Comparison of ENCODE assay signal across 22 cellular contexts in the genomic region with DNA sequence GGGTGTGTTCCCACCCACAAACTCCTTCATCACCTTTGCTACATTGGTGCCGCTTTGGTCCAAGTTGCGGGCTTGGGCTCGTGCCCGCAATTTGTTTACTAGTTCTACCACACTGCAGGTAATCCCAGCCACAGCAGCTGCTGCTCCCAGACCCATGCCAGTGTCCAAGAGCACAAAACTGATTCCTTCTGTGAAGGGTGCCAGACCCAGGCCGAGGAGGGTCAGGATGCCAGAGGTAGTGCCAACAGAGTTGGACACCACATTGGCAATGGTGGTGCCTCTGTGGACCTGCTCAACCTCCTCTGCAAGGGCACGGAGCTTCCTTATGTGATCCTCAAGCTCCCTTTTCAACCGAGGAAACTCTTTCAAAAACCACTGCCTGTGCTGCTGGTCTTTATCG. TPM values are rescaled to one million over a fixed set of nuclear protein-coding genes. Genes with fewer than 3 reads are reported as not detected.
"Had no signal": no experiment of that assay in that cellular context is flagged by ENCODE, and none has a peak within 500 bp of the region (broad histone marks: within the 10 kb centered on the region; RNA-seq: fewer than 3 reads in every experiment).

No MANE protein-coding gene starts in this region.

- H3K36me3 ChIP-seq: breast epithelium had no signal

- H3K4me3 ChIP-seq: breast epithelium had no signal

- H3K27me3 Mint-ChIP-seq: activated CD4-positive, alpha-beta memory T cell treated with anti-CD3 and anti-CD28 coated beads for 36 hours; activated CD4-positive, alpha-beta T cell treated with anti-CD3 and anti-CD28 coated beads, Interleukin-2, amount 10 ng/mL, durations not matched to agents 7 days and 5 days had no signal

- H3K27ac ChIP-seq: breast epithelium, VCaP had no signal

- DNase-seq: activated CD4-positive, CD25-positive, alpha-beta regulatory T cell; activated CD8-positive, alpha-beta memory T cell treated with anti-CD3 and anti-CD28 coated beads, Interleukin-2, amount 50 U/mL, for 4 hours; activated naive CD4-positive, alpha-beta T cell treated with anti-CD3 and anti-CD28 coated beads, Interleukin-2, amount 50 U/mL, for 16 hours; aorta; caudate nucleus; Kasumi-1; KBM-7; NCI-H146; NCI-H187 treated with DMSO at 0.1 percent for 48 hours; NCI-H2081 treated with DMSO at 0.1 percent for 48 hours; NCI-H345; NCI-H526 treated with DMSO at 0.1 percent for 48 hours; SIG-M5; T1000 had no signal

- H3K27ac Mint-ChIP-seq: activated CD4-positive, alpha-beta memory T cell treated with anti-CD3 and anti-CD28 coated beads for 36 hours; activated CD4-positive, alpha-beta T cell treated with anti-CD3 and anti-CD28 coated beads, Interleukin-2, amount 10 ng/mL, durations not matched to agents 7 days and 5 days; activated T-cell treated with anti-CD3 and anti-CD28 coated beads, Interleukin-2, amount 50 U/mL, for 72 hours; activated T-helper 2 cell treated with anti-CD3 and anti-CD28 coated beads, Interferon-gamma antibody, Interleukin-2, Interleukin-4, amounts not matched to agents 10 μg/mL and 5 μg/mL and 100 μg/mL, durations not matched to agents 14 hours and 24 hours and 36 hours had no signal

- H3K4me3 Mint-ChIP-seq: activated CD4-positive, alpha-beta memory T cell treated with anti-CD3 and anti-CD28 coated beads for 36 hours; activated CD4-positive, alpha-beta T cell treated with anti-CD3 and anti-CD28 coated beads, Interleukin-2, amount 10 ng/mL, durations not matched to agents 7 days and 5 days; activated T-cell treated with anti-CD3 and anti-CD28 coated beads, Interleukin-2, amount 50 U/mL, for 72 hours had no signal

- H3K27me3 ChIP-seq: breast epithelium had no signal

- H3K9me3 ChIP-seq: breast epithelium had no signal

- H3K4me1 ChIP-seq: breast epithelium had no signal

- H3K9me3 Mint-ChIP-seq: activated CD4-positive, alpha-beta memory T cell treated with anti-CD3 and anti-CD28 coated beads for 36 hours; activated CD4-positive, alpha-beta T cell treated with anti-CD3 and anti-CD28 coated beads, Interleukin-2, amount 10 ng/mL, durations not matched to agents 7 days and 5 days; activated T-cell treated with anti-CD3 and anti-CD28 coated beads, Interleukin-2, amount 50 U/mL, for 72 hours; activated T-helper 2 cell treated with anti-CD3 and anti-CD28 coated beads, Interferon-gamma antibody, Interleukin-2, Interleukin-4, amounts not matched to agents 10 μg/mL and 5 μg/mL and 100 μg/mL, durations not matched to agents 14 hours and 24 hours and 36 hours had no signal

RNA-seq across cellular contexts. Expression of gene APOL4, which starts 26.2 kb away (rescaled TPM):
- total RNA-seq: OCI-LY7, RPMI7951 had no signal
